In the genomic region with DNA sequence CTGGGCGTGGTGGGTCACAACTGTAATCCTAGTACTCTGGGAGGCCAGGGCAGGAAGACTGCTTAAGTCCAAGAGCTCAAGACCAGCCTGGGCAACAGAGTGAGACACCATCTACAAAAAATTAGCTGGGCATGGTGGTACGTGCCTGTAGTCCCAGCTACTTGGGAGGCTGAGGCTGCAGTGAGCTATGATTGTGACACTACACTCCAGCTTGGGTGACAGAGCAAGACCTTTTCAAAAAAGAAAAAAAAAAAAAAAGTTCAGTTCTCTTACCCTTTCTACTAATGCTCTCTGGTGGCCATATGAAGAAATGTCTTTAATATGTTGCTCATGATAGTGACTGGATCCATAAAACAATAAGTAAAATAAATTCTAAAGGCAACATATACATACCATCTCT, we compare ENCODE assay signal across 8 cellular contexts. TPM values are rescaled to one million over a fixed set of nuclear protein-coding genes. Genes with fewer than 3 reads are reported as not detected.
DNase-seq lines count a peak whose midpoint lies in the region; ATAC-seq and FAIRE-seq lines count a peak whose summit lies in the region.

No MANE protein-coding gene starts in this region.

- H3K4me3 Mint-ChIP-seq in CD4-positive, CD25-positive, alpha-beta regulatory T cell = no peak overlapping the region

- peak in 2 of 3 donors; percentile 23 to 40 for DNase-seq in CD4-positive, CD25-positive, alpha-beta regulatory T cell
- DNase-seq in NCI-H2227 treated with DMSO at 0.1 percent for 48 hours (lab: John Stamatoyannopoulos, UW) (peak; percentile 60), cerebellar cortex (ENCODE audit: low spot score) (peak; percentile 19), small intestine (no peak), mucosa of gallbladder (ENCODE audit: low spot score) (no peak), inferior parietal cortex (ENCODE audit: extremely low spot score) (no peak)

- H3K27me3 Mint-ChIP-seq in CD4-positive, CD25-positive, alpha-beta regulatory T cell = no peaks in the 10 kb centered on the region

- H3K4me3 ChIP-seq in CD4-positive, CD25-positive, alpha-beta regulatory T cell (ENCODE audit: low read depth, low read length) = no peak overlapping the region
- no peak overlapping the region for H3K4me3 ChIP-seq in small intestine (ENCODE audit: low read depth in 1 of 2, low read length in 2 of 2)

- H3K4me1 ChIP-seq in CD4-positive, CD25-positive, alpha-beta regulatory T cell (ENCODE audit: control insufficient read depth, insufficient read depth, low read length, poor library complexity, severe bottlenecking) = no peaks in the 10 kb centered on the region
- H3K4me1 ChIP-seq in small intestine (ENCODE audit: control insufficient read depth in 2 of 2, insufficient read depth in 1 of 2, low read depth in 1 of 2, low read length in 1 of 2) = peaks cover 3 to 4% of the 10 kb centered on the region in 2 donors

- no peaks in the 10 kb centered on the region for H3K9me3 ChIP-seq in CD4-positive, CD25-positive, alpha-beta regulatory T cell (ENCODE audit: control insufficient read depth in 2 of 2, low read length in 2 of 2)
- no peaks in the 10 kb centered on the region for H3K9me3 ChIP-seq in small intestine (ENCODE audit: control insufficient read depth, low read depth)

- peaks cover 25% of the 10 kb centered on the region for H3K36me3 Mint-ChIP-seq in CD4-positive, CD25-positive, alpha-beta regulatory T cell

- peak; percentile 46 to 50 for ATAC-seq in CD4-positive, CD25-positive, alpha-beta regulatory T cell (ENCODE audit: low read depth in 2 of 2)
- ATAC-seq in GM21515 (IDR thresholded peaks at IDR 0.05; ENCODE audit: unreplicated experiment) (peak; percentile 56), HG03108 (IDR thresholded peaks at IDR 0.05; ENCODE audit: unreplicated experiment) (no peak)

- no peaks in the 10 kb centered on the region for H3K27me3 ChIP-seq in CD4-positive, CD25-positive, alpha-beta regulatory T cell (ENCODE audit: control insufficient read depth, insufficient read depth, low read length)
- no peaks in the 10 kb centered on the region for H3K27me3 ChIP-seq in small intestine (ENCODE audit: control insufficient read depth in 2 of 2, insufficient read depth in 2 of 2, low read length in 2 of 2)

- WGBS in small intestine, 3 donors = 93 to 95% (median 95%) methylated on average over 2 of the region's 2 CpGs

- FAIRE-seq in small intestine (lab: Jason Lieb, UNC) = peak; percentile 59

- H3K27ac ChIP-seq in CD4-positive, CD25-positive, alpha-beta regulatory T cell (ENCODE audit: insufficient read depth, low read length, poor library complexity, severe bottlenecking) = no peak overlapping the region
- H3K27ac ChIP-seq in small intestine (ENCODE audit: low read depth in 1 of 2, low read length in 1 of 2) = no peak overlapping the region

- no peak overlapping the region for H3K27ac Mint-ChIP-seq in CD4-positive, CD25-positive, alpha-beta regulatory T cell

- no peaks in the 10 kb centered on the region for H3K9me3 Mint-ChIP-seq in CD4-positive, CD25-positive, alpha-beta regulatory T cell

- H3K4me1 Mint-ChIP-seq in CD4-positive, CD25-positive, alpha-beta regulatory T cell = peaks cover 4 to 19% (median 14%) of the 10 kb centered on the region in 4 donors

- H3K36me3 ChIP-seq in CD4-positive, CD25-positive, alpha-beta regulatory T cell (ENCODE audit: control insufficient read depth, insufficient read depth, low read length) = peaks cover 45% of the 10 kb centered on the region
- peaks cover 0 to 3% of the 10 kb centered on the region in 2 donors for H3K36me3 ChIP-seq in small intestine (ENCODE audit: control insufficient read depth in 2 of 2, insufficient read depth in 2 of 2, low read length in 2 of 2)

RNA-seq across cellular contexts. Expression of gene TYW5, which starts 14.9 kb away (rescaled TPM):
- total RNA-seq in CD4-positive, CD25-positive, alpha-beta regulatory T cell = 14.1 TPM
- polyA plus RNA-seq in CD4-positive, CD25-positive, alpha-beta regulatory T cell = 1 to 10 TPM; 4.0 to 5.1 (median 4.5) TPM
- polyA plus RNA-seq in small intestine = 1 to 10 TPM; 2.4 to 4.0 (median 3.5) TPM
- 6.5 TPM for total RNA-seq in mucosa of gallbladder

RNA-seq across cellular contexts. Expression of gene MAIP1, which starts 15.0 kb away (rescaled TPM):
- 23.3 TPM for total RNA-seq in CD4-positive, CD25-positive, alpha-beta regulatory T cell
- 10 to 100 TPM; 17.7 to 25.5 (median 20.4) TPM for polyA plus RNA-seq in CD4-positive, CD25-positive, alpha-beta regulatory T cell
- 10 to 100 TPM; 26.1 to 49.9 (median 28.4) TPM for polyA plus RNA-seq in small intestine
- total RNA-seq in mucosa of gallbladder = 21.9 TPM

RNA-seq across cellular contexts. Expression of gene C2orf69, which starts 29.3 kb away (rescaled TPM):
- total RNA-seq in CD4-positive, CD25-positive, alpha-beta regulatory T cell = 17.2 TPM
- 10 to 100 TPM; 12.4 to 16.1 (median 14.3) TPM for polyA plus RNA-seq in CD4-positive, CD25-positive, alpha-beta regulatory T cell
- 1 to 10 TPM; 6.8 to 8.3 (median 7.7) TPM for polyA plus RNA-seq in small intestine
- 11.9 TPM for total RNA-seq in mucosa of gallbladder

Comparison
In these comparisons a context has a peak if more than half of its experiments do, and no peak if none do; other contexts are left out.
1. DNase-seq: peak in CD4-positive, CD25-positive, alpha-beta regulatory T cell (2 of 3), NCI-H2227 treated with DMSO at 0.1 percent for 48 hours (single experiment) and cerebellar cortex (single experiment); none in small intestine (single experiment), mucosa of gallbladder (single experiment) and inferior parietal cortex (single experiment).